ENCODE assay signal across 14 cellular contexts in the genomic region with DNA sequence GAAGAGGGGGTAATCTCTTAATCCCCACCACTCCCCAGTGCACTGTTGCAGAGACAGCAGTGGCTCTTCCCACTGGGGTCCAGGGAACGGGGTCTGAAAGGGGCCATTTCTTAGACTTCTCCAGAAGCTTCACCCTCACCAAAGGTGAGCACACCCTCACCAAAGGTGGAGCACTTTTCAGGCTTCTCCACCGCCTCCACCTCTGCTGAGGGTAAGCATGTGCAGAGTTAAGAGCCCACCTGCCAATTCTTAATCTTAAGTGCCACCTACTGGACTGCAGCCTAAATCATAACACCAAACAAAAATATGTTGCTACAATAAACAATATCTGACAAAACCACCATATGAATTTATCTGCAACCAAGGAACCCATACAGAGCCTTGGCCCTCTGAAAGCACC.
"Had no signal": no experiment of that assay in that cellular context is flagged by ENCODE, and none has a peak within 500 bp of the region (broad histone marks: within the 10 kb centered on the region; RNA-seq: fewer than 3 reads in every experiment).

No MANE protein-coding gene starts in this region.

- H3K27me3 Mint-ChIP-seq: activated naive CD8-positive, alpha-beta T cell treated with anti-CD3 and anti-CD28 coated beads, Interleukin-2, amount 10 ng/mL, durations not matched to agents 7 days and 5 days; naive B cell had no signal

- H2AFZ ChIP-seq: neural progenitor cell had no signal

- H3K27ac Mint-ChIP-seq: activated naive CD8-positive, alpha-beta T cell treated with anti-CD3 and anti-CD28 coated beads, Interleukin-2, amount 10 ng/mL, durations not matched to agents 7 days and 5 days; activated T-helper 1 cell treated with anti-CD3 and anti-CD28 coated beads, Interleukin-12 subunit alpha, Interleukin-12 subunit beta, Interleukin-2, Interleukin-4 antibody, amounts not matched to agents 30 ng/mL and 10 ng/mL and 1 ng/mL, durations not matched to agents 14 hours and 24 hours and 36 hours; neural progenitor cell; stimulated activated effector memory CD8-positive, alpha-beta T cell treated with anti-CD3 and anti-CD28 coated beads, Interleukin-12 subunit alpha, Interleukin-12 subunit beta, amount 100 ng/mL, for 72 hours had no signal

- DNase-seq: activated CD4-positive, CD25-positive, alpha-beta regulatory T cell treated with anti-CD3 and anti-CD28 coated beads, Interleukin-2, amount 50 U/mL, for 72 hours; activated naive CD4-positive, alpha-beta T cell; activated naive CD8-positive, alpha-beta T cell treated with anti-CD3 and anti-CD28 coated beads, Interleukin-2, amount 10 ng/mL, durations not matched to agents 7 days and 5 days; gastrocnemius medialis; left colon; naive B cell; stimulated activated CD4-positive, alpha-beta T cell treated with anti-CD3 and anti-CD28 coated beads, Interleukin-2, amount 100 ng/mL, for 24 hours; T1000; thyroid gland had no signal

- H3K4me3 ChIP-seq: breast epithelium, gastrocnemius medialis, neural progenitor cell, ovary, thyroid gland had no signal

- H3K4me1 ChIP-seq: breast epithelium had no signal

- H3K4me2 ChIP-seq: neural progenitor cell had no signal

- H3K27ac ChIP-seq: breast epithelium, gastrocnemius medialis, neural progenitor cell, ovary, thyroid gland had no signal

- H3K9me3 ChIP-seq: breast epithelium, gastrocnemius medialis, ovary, thyroid gland had no signal

- H3K27me3 ChIP-seq: breast epithelium, gastrocnemius medialis, neural progenitor cell, ovary, thyroid gland had no signal

- ATAC-seq: gastrocnemius medialis; left colon; stimulated activated effector memory CD8-positive, alpha-beta T cell treated with anti-CD3 and anti-CD28 coated beads, Interleukin-12 subunit alpha, Interleukin-12 subunit beta, amount 100 ng/mL, for 72 hours had no signal

- H3K9ac ChIP-seq: neural progenitor cell had no signal

- H3K4me1 Mint-ChIP-seq: activated naive CD8-positive, alpha-beta T cell treated with anti-CD3 and anti-CD28 coated beads, Interleukin-2, amount 10 ng/mL, durations not matched to agents 7 days and 5 days; neural progenitor cell had no signal

- H3K36me3 ChIP-seq: breast epithelium, gastrocnemius medialis, neural progenitor cell, ovary, thyroid gland had no signal

- H3K4me3 Mint-ChIP-seq: activated naive CD8-positive, alpha-beta T cell treated with anti-CD3 and anti-CD28 coated beads, Interleukin-2, amount 10 ng/mL, durations not matched to agents 7 days and 5 days; activated T-helper 1 cell treated with anti-CD3 and anti-CD28 coated beads, Interleukin-12 subunit alpha, Interleukin-12 subunit beta, Interleukin-2, Interleukin-4 antibody, amounts not matched to agents 30 ng/mL and 10 ng/mL and 1 ng/mL, durations not matched to agents 14 hours and 24 hours and 36 hours; naive B cell; neural progenitor cell; stimulated activated effector memory CD8-positive, alpha-beta T cell treated with anti-CD3 and anti-CD28 coated beads, Interleukin-12 subunit alpha, Interleukin-12 subunit beta, amount 100 ng/mL, for 72 hours had no signal
